Comparison of ENCODE assay signal across 1 cellular context in genomic region chr11:102453921-102454320, GRCh38.
TF ChIP-seq lines count a peak whose summit lies in the region.

No MANE protein-coding gene starts in this region.

TF ChIP-seq in IMR-90, 13 proteins besides CTCF, POLR2A, EP300 and RAD21 (continued from another document):
- TF ChIP-seq USF2 (IDR thresholded peaks at IDR 0.05; ENCODE audit: low read depth, low read length) (no peak), ELK1 (IDR thresholded peaks at IDR 0.05; ENCODE audit: borderline replicate concordance, low read depth, low read length) (no peak)
